Comparison of ENCODE assay signal across 14 cellular contexts in genomic region chr7:128887169-128888038, GRCh38. TPM values are rescaled to one million over a fixed set of nuclear protein-coding genes. Genes with fewer than 3 reads are reported as not detected.
"Had no signal": no experiment of that assay in that cellular context is flagged by ENCODE, and none has a peak within 500 bp of the region (broad histone marks: within the 10 kb centered on the region; RNA-seq: fewer than 3 reads in every experiment).

No MANE protein-coding gene starts in this region.

- H3K27me3 ChIP-seq: right lobe of liver had no signal

- DNase-seq: activated B cell treated with CpG ODN at 0.5 μM for 24 hours; activated CD4-positive, alpha-beta T cell treated with anti-CD3 and anti-CD28 coated beads, Interleukin-2, amount 10 ng/mL, durations not matched to agents 24 days and 14 days; activated naive CD4-positive, alpha-beta T cell treated with Interleukin-2 at 50 U/mL for 16 hours; adrenal gland; effector memory CD8-positive, alpha-beta T cell; lower lobe of right lung; midbrain; stimulated activated CD4-positive, alpha-beta T cell treated with anti-CD3 and anti-CD28 coated beads, Interleukin-12 subunit alpha, Interleukin-12 subunit beta, amount 100 ng/mL, for 4 hours; stimulated activated naive CD4-positive, alpha-beta T cell treated with Interleukin-2 at 50 U/mL for 16 hours; T-helper 17 cell had no signal

- H3K36me3 ChIP-seq: adrenal gland, lower lobe of right lung, prostate gland, right lobe of liver had no signal

- H3K4me1 ChIP-seq: adrenal gland, prostate gland had no signal

- H3K4me3 ChIP-seq: adrenal gland, hepatocyte, lower lobe of right lung, prostate gland, right lobe of liver had no signal

- ATAC-seq: effector memory CD8-positive, alpha-beta T cell; lower lobe of right lung; right lobe of liver; T-helper 17 cell had no signal

- H3K9me3 ChIP-seq: adrenal gland, lower lobe of right lung, prostate gland, right lobe of liver had no signal

- H3K27ac ChIP-seq: adrenal gland, hepatocyte, lower lobe of right lung, prostate gland, right lobe of liver had no signal

RNA-seq across cellular contexts. Expression of gene KCP, which starts 23.1 kb away (rescaled TPM):
- total RNA-seq: activated T-helper 1 cell treated with anti-CD3 and anti-CD28 coated beads, Interleukin-12 subunit alpha, Interleukin-12 subunit beta, Interleukin-2, Interleukin-4 antibody, amounts not matched to agents 30 ng/mL and 10 ng/mL and 1 ng/mL, durations not matched to agents 14 hours and 24 hours and 36 hours had no signal

RNA-seq across cellular contexts. Expression of gene IRF5, which starts 50.3 kb away (rescaled TPM):
- polyA plus RNA-seq: hepatocyte had no signal

RNA-seq across cellular contexts. Expression of gene FLNC, which starts 57.2 kb away (rescaled TPM):
- total RNA-seq: activated B cell treated with CpG ODN at 0.5 μM for 24 hours had no signal
